In genomic region chrX:109384569-109385174, GRCh38 we compare ENCODE assay signal across 8 cellular contexts.
DNase-seq lines count a peak whose midpoint lies in the region; ATAC-seq and TF ChIP-seq lines count a peak whose summit lies in the region.

No MANE protein-coding gene starts in this region.

- H3K4me3 ChIP-seq in left ventricle myocardium inferior (no peak overlapping the region), PC-9 (no peak overlapping the region)

- TF ChIP-seq CTCF in left ventricle myocardium inferior (IDR thresholded peaks at IDR 0.05; ENCODE audit: borderline replicate concordance) (peak; percentile 35), PC-9 (conservative IDR thresholded peaks at IDR 0.05) (peak; percentile 69)

- H3K9me3 ChIP-seq in left ventricle myocardium inferior (replicated peaks), result no peaks in the 10 kb centered on the region
- no peaks in the 10 kb centered on the region for H3K9me3 ChIP-seq in PC-9 (ENCODE audit: insufficient read depth, low read depth)

- H3F3A ChIP-seq in PC-9 (ENCODE audit: insufficient read depth, low read depth), result no peaks in the 10 kb centered on the region

- H3K79me2 ChIP-seq in PC-9 (ENCODE audit: low read depth), result no peaks in the 10 kb centered on the region

- DNase-seq in left ventricle myocardium inferior (no peak), Right ventricle myocardium inferior (ENCODE audit: missing footprints) (no peak), PC-9 (no peak), globus pallidus (ENCODE audit: low spot score) (peak; percentile 2), NCI-H1436 (lab: John Stamatoyannopoulos, UW) (no peak)
- DNase-seq in activated CD8-positive, alpha-beta memory T cell treated with anti-CD3 and anti-CD28 coated beads, Interleukin-2, amount 50 U/mL, for 4 hours, result no peak
- DNase-seq in activated naive CD4-positive, alpha-beta T cell (lab: John Stamatoyannopoulos, UW), result no peak

- H3K27ac ChIP-seq in left ventricle myocardium inferior (replicated peaks) (no peak overlapping the region), PC-9 (no peak overlapping the region)

- H3K27me3 ChIP-seq in left ventricle myocardium inferior (ENCODE audit: low read depth) (no peaks in the 10 kb centered on the region), PC-9 (ENCODE audit: insufficient read depth, low read depth) (peaks cover 6% of the 10 kb centered on the region; the same call in 1 of the 2 replicates)

- no peak overlapping the region for H2AFZ ChIP-seq in PC-9

- CTCF ChIA-PET in PC-9 (lab: Charles Lee), result interaction anchor here (0.7 to 1.2 kb wide), 2 partner anchors 686 to 1185 kb away, joined by 4 to 5 read pairs; no protein-coding TSS in a partner anchor

- POLR2A ChIA-PET in PC-9 (lab: Charles Lee; ENCODE audit: unreplicated experiment), result no interaction called here

- no peak for ATAC-seq in Right ventricle myocardium inferior
- no peak for ATAC-seq in GM21360 (IDR thresholded peaks at IDR 0.05; ENCODE audit: unreplicated experiment)

- H3K4me2 ChIP-seq in PC-9, result no peak overlapping the region

- no peaks in the 10 kb centered on the region for H4K20me1 ChIP-seq in PC-9 (ENCODE audit: insufficient read depth)

- H3K4me1 ChIP-seq in left ventricle myocardium inferior (no peaks in the 10 kb centered on the region), PC-9 (replicated peaks; ENCODE audit: insufficient read depth) (no peaks in the 10 kb centered on the region)

- no peaks in the 10 kb centered on the region for H3K9me2 ChIP-seq in PC-9 (ENCODE audit: insufficient read depth)

- BruUV-seq in PC-9 (replicated peaks; lab: Mats Ljungman, UMichigan), result no TSS peak

- no peaks in the 10 kb centered on the region for H3K36me3 ChIP-seq in left ventricle myocardium inferior
- H3K36me3 ChIP-seq in PC-9 (ENCODE audit: low read depth), result no peaks in the 10 kb centered on the region

- intact Hi-C loops in left ventricle myocardium inferior (cut with micrococcal nuclease) (no loop called here), Right ventricle myocardium inferior (cut with DNase I) (no loop called here), PC-9 (cut with micrococcal nuclease; ENCODE audit: unreplicated experiment) (loop anchor here (10.0 kb wide), 1 partner anchor 690 kb away; no protein-coding TSS in a partner anchor)
